18 cellular contexts compared by ENCODE assay signal in the genomic region with DNA sequence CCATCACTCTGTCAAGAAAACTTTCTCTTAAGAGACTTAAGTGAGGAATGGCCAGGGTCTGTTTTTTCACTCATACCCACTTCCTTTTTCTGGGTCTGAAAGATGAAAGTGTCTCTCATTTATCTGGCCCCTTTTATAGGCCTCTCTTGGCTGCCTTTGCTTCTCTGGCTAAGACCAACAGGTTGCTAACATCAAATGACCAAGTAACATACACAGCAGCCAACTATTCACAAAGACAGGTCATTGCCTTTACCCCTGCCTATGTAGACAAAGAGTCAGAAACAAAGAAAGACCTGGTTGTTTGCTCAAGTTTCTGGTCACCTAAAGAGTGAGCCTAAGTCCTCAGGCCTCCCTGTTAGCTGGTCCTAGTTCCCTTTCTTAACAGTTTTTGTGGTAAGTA. TPM values are rescaled to one million over a fixed set of nuclear protein-coding genes. Genes with fewer than 3 reads are reported as not detected.
DNase-seq lines count a peak whose midpoint lies in the region; ATAC-seq, FAIRE-seq and TF ChIP-seq lines count a peak whose summit lies in the region.
"Had no signal": no experiment of that assay in that cellular context is flagged by ENCODE, and none has a peak within 500 bp of the region (broad histone marks: within the 10 kb centered on the region; RNA-seq: fewer than 3 reads in every experiment).

No MANE protein-coding gene starts in this region.

- H3K27me3 Mint-ChIP-seq in CD4-positive, alpha-beta memory T cell: peaks cover 0 to 3% of the 10 kb centered on the region in 2 donors
- no peaks in the 10 kb centered on the region for H3K27me3 Mint-ChIP-seq in activated CD8-positive, alpha-beta memory T cell treated with anti-CD3 and anti-CD28 coated beads, Interleukin-2, amount 10 ng/mL, durations not matched to agents 7 days and 5 days
- H3K27me3 Mint-ChIP-seq: activated CD4-positive, alpha-beta T cell treated with anti-CD3 and anti-CD28 coated beads for 36 hours had no signal

- H3K36me3 ChIP-seq in OCI-LY7 (ENCODE audit: insufficient read depth, low read length): no peaks in the 10 kb centered on the region
- no peaks in the 10 kb centered on the region for H3K36me3 ChIP-seq in CD4-positive, alpha-beta memory T cell (ENCODE audit: insufficient read depth, low read length)
- H3K36me3 ChIP-seq: pancreas, Peyer's patch had no signal

- no peaks in the 10 kb centered on the region for H4K20me1 ChIP-seq in OCI-LY7 (ENCODE audit: insufficient read depth, low read length)
- H4K20me1 ChIP-seq: BLaER1 treated with 17β-estradiol and CSF1 and Interleukin-3, amounts not matched to agents 10 nM and 100 nM had no signal

- H3K27me3 ChIP-seq in CD4-positive, alpha-beta memory T cell (ENCODE audit: insufficient read depth, low read length): no peaks in the 10 kb centered on the region
- H3K27me3 ChIP-seq: BLaER1 treated with 17β-estradiol and CSF1 and Interleukin-3, amounts not matched to agents 10 nM and 100 nM; pancreas; Peyer's patch had no signal

- H3K4me3 ChIP-seq in OCI-LY7 (ENCODE audit: low read depth, low read length, poor library complexity, severe bottlenecking): no peak overlapping the region
- H3K4me3 ChIP-seq in CD4-positive, alpha-beta memory T cell (ENCODE audit: low read length in 2 of 2): no peak overlapping the region
- H3K4me3 ChIP-seq: BLaER1 treated with 17β-estradiol and CSF1 and Interleukin-3, amounts not matched to agents 10 nM and 100 nM; pancreas; Peyer's patch had no signal

- H3K4me3 Mint-ChIP-seq in CD4-positive, alpha-beta memory T cell: no peak overlapping the region
- no peak overlapping the region for H3K4me3 Mint-ChIP-seq in activated CD8-positive, alpha-beta memory T cell treated with anti-CD3 and anti-CD28 coated beads, Interleukin-2, amount 10 ng/mL, durations not matched to agents 7 days and 5 days
- H3K4me3 Mint-ChIP-seq: activated CD4-positive, alpha-beta T cell treated with anti-CD3 and anti-CD28 coated beads for 36 hours had no signal

- CTCF ChIA-PET in OCI-LY7 (lab: Charles Lee; ENCODE audit: unreplicated experiment): no interaction called here
- CTCF ChIA-PET in CD4-positive, alpha-beta memory T cell (lab: Charles Lee; ENCODE audit: partially characterized antibody): interaction anchor here (1.0 to 3.1 kb wide), 3 partner anchors 10 to 754 kb away, joined by 3 to 37 read pairs (median 4); no protein-coding TSS in a partner anchor
- CTCF ChIA-PET in activated CD8-positive, alpha-beta memory T cell treated with anti-CD3 and anti-CD28 coated beads, Interleukin-2, amount 10 ng/mL, durations not matched to agents 7 days and 5 days (lab: Charles Lee): interaction anchor here (0.6 to 1.7 kb wide), 6 partner anchors 12 to 604 kb away, joined by 3 to 6 read pairs (median 4); no protein-coding TSS in a partner anchor

- DNase-seq in GM19239 (ENCODE audit: insufficient read length, low spot score): no peak
- peak; percentile 16 for DNase-seq in OCI-LY7 (ENCODE audit: low spot score)
- no peak for DNase-seq in head of caudate nucleus
- no peak for DNase-seq in amniotic stem cell (lab: John Stamatoyannopoulos, UW)
- DNase-seq in CD4-positive, alpha-beta memory T cell: no peak
- no peak for DNase-seq in activated CD8-positive, alpha-beta memory T cell treated with anti-CD3 and anti-CD28 coated beads, Interleukin-2, amount 10 ng/mL, durations not matched to agents 7 days and 5 days
- DNase-seq: activated CD4-positive, alpha-beta T cell treated with anti-CD3 and anti-CD28 coated beads for 36 hours; kidney glomerular epithelial cell; MM.1S; NCI-H226; pancreas; Peyer's patch had no signal

- no peak for TF ChIP-seq CTCF in OCI-LY7 (conservative IDR thresholded peaks at IDR 0.05; ENCODE audit: low read length)

- H3K79me2 ChIP-seq in OCI-LY7 (ENCODE audit: insufficient read depth, low read depth, low read length): no peaks in the 10 kb centered on the region

- H3K9me3 Mint-ChIP-seq in CD4-positive, alpha-beta memory T cell: peaks cover 0 to 4% (median under 1%) of the 10 kb centered on the region in 8 donors
- peaks cover 2% of the 10 kb centered on the region for H3K9me3 Mint-ChIP-seq in activated CD8-positive, alpha-beta memory T cell treated with anti-CD3 and anti-CD28 coated beads, Interleukin-2, amount 10 ng/mL, durations not matched to agents 7 days and 5 days (ENCODE audit: low read depth)

- H2AFZ ChIP-seq in OCI-LY7 (ENCODE audit: low read length): peak overlapping the region; percentile 21

- H3K36me3 Mint-ChIP-seq in CD4-positive, alpha-beta memory T cell: no peaks in the 10 kb centered on the region
- peaks cover 3% of the 10 kb centered on the region for H3K36me3 Mint-ChIP-seq in activated CD8-positive, alpha-beta memory T cell treated with anti-CD3 and anti-CD28 coated beads, Interleukin-2, amount 10 ng/mL, durations not matched to agents 7 days and 5 days

- H3K4me2 ChIP-seq in OCI-LY7 (ENCODE audit: low read length): no peak overlapping the region

- no peak overlapping the region for H3K27ac Mint-ChIP-seq in CD4-positive, alpha-beta memory T cell
- no peak overlapping the region for H3K27ac Mint-ChIP-seq in activated CD8-positive, alpha-beta memory T cell treated with anti-CD3 and anti-CD28 coated beads, Interleukin-2, amount 10 ng/mL, durations not matched to agents 7 days and 5 days
- H3K27ac Mint-ChIP-seq: activated CD4-positive, alpha-beta T cell treated with anti-CD3 and anti-CD28 coated beads for 36 hours had no signal

- ATAC-seq in GM21786 (IDR thresholded peaks at IDR 0.05; ENCODE audit: unreplicated experiment) (peak; percentile 70), HG03342 (IDR thresholded peaks at IDR 0.05; ENCODE audit: unreplicated experiment) (peak; percentile 56)
- no peak for ATAC-seq in activated CD8-positive, alpha-beta memory T cell treated with anti-CD3 and anti-CD28 coated beads, Interleukin-2, amount 10 ng/mL, durations not matched to agents 7 days and 5 days
- ATAC-seq: activated CD4-positive, alpha-beta T cell treated with anti-CD3 and anti-CD28 coated beads for 36 hours; pancreas had no signal

- no TSS peak for BruUV-seq in OCI-LY7 (replicated peaks; lab: Mats Ljungman, UMichigan)

- H3K9me3 ChIP-seq in OCI-LY7 (ENCODE audit: low read length): peaks cover 9% of the 10 kb centered on the region; the same call in 1 of the 2 replicates
- H3K9me3 ChIP-seq in CD4-positive, alpha-beta memory T cell (ENCODE audit: control insufficient read depth in 1 of 2, low read length in 2 of 2): no peaks in the 10 kb centered on the region
- H3K9me3 ChIP-seq: pancreas, Peyer's patch had no signal

- no peaks in the 10 kb centered on the region for H3K9me2 ChIP-seq in OCI-LY7 (ENCODE audit: insufficient read depth, low read length)

- H3K4me1 ChIP-seq in OCI-LY7 (ENCODE audit: insufficient read depth, low read length, poor library complexity, severe bottlenecking): peaks cover 6% of the 10 kb centered on the region
- peaks cover 8% of the 10 kb centered on the region for H3K4me1 ChIP-seq in CD4-positive, alpha-beta memory T cell (ENCODE audit: insufficient read depth, low read length)

- no peak overlapping the region for H3K27ac ChIP-seq in OCI-LY7 (ENCODE audit: low read depth, low read length, poor library complexity, severe bottlenecking)
- H3K27ac ChIP-seq in CD4-positive, alpha-beta memory T cell (ENCODE audit: low read depth, low read length): no peak overlapping the region
- H3K27ac ChIP-seq: BLaER1 treated with 17β-estradiol and CSF1 and Interleukin-3, amounts not matched to agents 10 nM and 100 nM; pancreas; Peyer's patch had no signal

- POLR2A ChIA-PET in OCI-LY7 (lab: Charles Lee): interaction anchor here (1.0 kb wide), 1 partner anchor 36 kb away, joined by 3 read pairs; no protein-coding TSS in a partner anchor
- POLR2A ChIA-PET in CD4-positive, alpha-beta memory T cell (lab: Charles Lee; ENCODE audit: partially characterized antibody): no interaction called here

- peak; percentile 88 for FAIRE-seq in GM19239 (lab: Jason Lieb, UNC)
- FAIRE-seq: pancreas had no signal

- intact Hi-C loops in OCI-LY7 (cut with micrococcal nuclease; ENCODE audit: unreplicated experiment) (loop anchor here (2.0 kb wide), 2 partner anchors 46 to 752 kb away; no protein-coding TSS in a partner anchor), head of caudate nucleus (cut with DNase I) (no loop called here)
- intact Hi-C loops in CD4-positive, alpha-beta memory T cell (cut with micrococcal nuclease): no loop called here

- peaks cover 5 to 19% (median 10%) of the 10 kb centered on the region in 4 donors for H3K4me1 Mint-ChIP-seq in CD4-positive, alpha-beta memory T cell
- H3K4me1 Mint-ChIP-seq in activated CD8-positive, alpha-beta memory T cell treated with anti-CD3 and anti-CD28 coated beads, Interleukin-2, amount 10 ng/mL, durations not matched to agents 7 days and 5 days: peaks cover 15% of the 10 kb centered on the region

RNA-seq across cellular contexts. Expression of a gene that starts 24.0 kb away (rescaled TPM):
- 0.22 and 0.62 TPM in 2 replicates for total RNA-seq in OCI-LY7 (2014; rRNA removed; shearing (Covaris generic))
- total RNA-seq in OCI-LY7 (2022): 0.70 TPM in 1 of 2 replicates, not detected in the other
- total RNA-seq in CD4-positive, alpha-beta memory T cell: under 1 TPM; 0.61 TPM
- polyA plus RNA-seq in CD4-positive, alpha-beta memory T cell: not detected
- total RNA-seq in activated CD8-positive, alpha-beta memory T cell treated with anti-CD3 and anti-CD28 coated beads, Interleukin-2, amount 10 ng/mL, durations not matched to agents 7 days and 5 days: not detected
- total RNA-seq: activated CD4-positive, alpha-beta T cell treated with anti-CD3 and anti-CD28 coated beads for 36 hours; cerebellum; HT-29; Peyer's patch; T-helper 1 cell treated with Interleukin-12 subunit alpha and Interleukin-12 subunit beta and Interleukin-4 antibody, amounts not matched to agents 30 ng/mL and 1 ng/mL, for 36 hours had no signal
